Comparison of ENCODE assay signal across 13 cellular contexts in genomic region chr3:124586126-124587052, GRCh38.
DNase-seq lines count a peak whose midpoint lies in the region; ATAC-seq and TF ChIP-seq lines count a peak whose summit lies in the region.
"Had no signal": no experiment of that assay in that cellular context is flagged by ENCODE, and none has a peak within 500 bp of the region (broad histone marks: within the 10 kb centered on the region; RNA-seq: fewer than 3 reads in every experiment).

No MANE protein-coding gene starts in this region.

- H3K4me1 Mint-ChIP-seq in H9 (peaks cover 32% of the 10 kb centered on the region in 2 experiments), progenitor cell of endocrine pancreas (ENCODE audit: low read depth) (peaks cover 34% of the 10 kb centered on the region)
- H3K4me1 Mint-ChIP-seq in activated naive CD8-positive, alpha-beta T cell (ENCODE audit: low read depth) = peaks cover 31% of the 10 kb centered on the region

- H3K79me1 ChIP-seq in H9 (ENCODE audit: insufficient read depth, low read depth, low read length, poor library complexity, severe bottlenecking) = no peaks in the 10 kb centered on the region

- H3K14ac ChIP-seq in H9 (ENCODE audit: insufficient read depth, low read length) = no peak overlapping the region

- H3K27me3 Mint-ChIP-seq in H9 (ENCODE audit: low read depth) (peaks cover 63% of the 10 kb centered on the region), progenitor cell of endocrine pancreas (peaks cover 31% of the 10 kb centered on the region)
- peaks cover 11% of the 10 kb centered on the region for H3K27me3 Mint-ChIP-seq in activated naive CD8-positive, alpha-beta T cell

- no peak overlapping the region for H3K18ac ChIP-seq in H9 (ENCODE audit: insufficient read length, low read depth, low read length)

- H3K56ac ChIP-seq in H9 (ENCODE audit: insufficient read length, low read depth, low read length) = no peak overlapping the region

- H3K79me2 ChIP-seq in H9 (ENCODE audit: insufficient read depth, low read length) = no peaks in the 10 kb centered on the region

- H3K4ac ChIP-seq in H9 (ENCODE audit: low read depth, low read length) = no peak overlapping the region

- peak overlapping the region; percentile 74 to 91 for H3K4me3 Mint-ChIP-seq in H9
- H3K4me3 Mint-ChIP-seq in activated naive CD8-positive, alpha-beta T cell = peak overlapping the region; percentile 86
- H3K4me3 Mint-ChIP-seq in progenitor cell of endocrine pancreas (ENCODE audit: low read depth) = peak overlapping the region; percentile 20
- H3K4me3 Mint-ChIP-seq: T-helper 2 cell treated with Interferon-gamma antibody and Interleukin-4, amounts not matched to agents 5 μg/mL and 100 μg/mL, for 36 hours had no signal

- H4K8ac ChIP-seq in H9 (replicated peaks; ENCODE audit: insufficient read length, low read depth, low read length) = no peak overlapping the region

- no peak overlapping the region for H2AK5ac ChIP-seq in H9 (ENCODE audit: insufficient read length, low read length)

- peak; percentile 70 for DNase-seq in H9
- no peak for DNase-seq in progenitor cell of endocrine pancreas (ENCODE audit: low spot score, unreplicated experiment)
- DNase-seq in DMS53 treated with DMSO at 0.1 percent for 48 hours (lab: John Stamatoyannopoulos, UW; ENCODE audit: unreplicated experiment) = no peak
- DNase-seq in inferior parietal cortex (ENCODE audit: extremely low spot score) = no peak
- no peak for DNase-seq in KBM-7
- DNase-seq: activated CD4-positive, alpha-beta T cell treated with anti-CD3 and anti-CD28 coated beads for 36 hours; activated T-cell treated with anti-CD3 and anti-CD28 coated beads, Interleukin-2, amount 50 U/mL, for 24 hours; amniotic stem cell; EL had no signal

- no peaks in the 10 kb centered on the region for H4K20me1 ChIP-seq in H9 (ENCODE audit: control insufficient read depth, insufficient read depth, insufficient read length)

- WGBS in H9 (ENCODE audit: extremely low coverage, insufficient read length, low lambda C conversion rate) = no CpG with 5 or more reads among the region's 21 CpGs

- peaks cover 17% of the 10 kb centered on the region for H3K23me2 ChIP-seq in H9 (ENCODE audit: insufficient read length, low read depth, low read length, poor library complexity, severe bottlenecking)

- H3K36me3 ChIP-seq in iPS-20b (ENCODE audit: insufficient read depth, low read depth, low read length) = no peaks in the 10 kb centered on the region

- peak overlapping the region; percentile 66 for H3K4me2 ChIP-seq in H9 (ENCODE audit: insufficient read depth, insufficient read length, low read length)

- H3K9me3 Mint-ChIP-seq in H9 = no peaks in the 10 kb centered on the region
- no peaks in the 10 kb centered on the region for H3K9me3 Mint-ChIP-seq in activated naive CD8-positive, alpha-beta T cell (ENCODE audit: low read depth)
- H3K9me3 Mint-ChIP-seq in progenitor cell of endocrine pancreas (ENCODE audit: low read depth) = no peaks in the 10 kb centered on the region
- H3K9me3 Mint-ChIP-seq: activated T-cell treated with anti-CD3 and anti-CD28 coated beads, Interleukin-2, amount 50 U/mL, for 24 hours; T-helper 2 cell treated with Interferon-gamma antibody and Interleukin-4, amounts not matched to agents 5 μg/mL and 100 μg/mL, for 36 hours had no signal

- no peak overlapping the region for H2BK5ac ChIP-seq in H9 (ENCODE audit: insufficient read length, low read length)

- in situ Hi-C loops in KBM-7 (cut with MboI; ENCODE audit: low pct_unique_long_range_greater_than_20kb, low sequenced_read_pairs) = no loop called here

- no peak overlapping the region for H2BK120ac ChIP-seq in H9 (ENCODE audit: low read depth, low read length, poor library complexity, severe bottlenecking)

- H4K5ac ChIP-seq in H9 (ENCODE audit: insufficient read length, low read depth, low read length) = no peak overlapping the region

- no peak overlapping the region for H3K23ac ChIP-seq in H9 (ENCODE audit: insufficient read length, low read depth, low read length)

- no peak overlapping the region for H3K27ac ChIP-seq in H9 (ENCODE audit: insufficient read length, low read depth, low read length)
- no peak overlapping the region for H3K27ac ChIP-seq in iPS-20b (ENCODE audit: low read length)

- no peaks in the 10 kb centered on the region for H3K9me3 ChIP-seq in H9 (ENCODE audit: control insufficient read depth, low read depth, low read length)
- H3K9me3 ChIP-seq in iPS-20b (ENCODE audit: insufficient read depth, low read depth, low read length) = no peaks in the 10 kb centered on the region

- no peak overlapping the region for H4K91ac ChIP-seq in H9 (ENCODE audit: insufficient read length, low read depth, low read length)

- H2AFZ ChIP-seq in H9 (ENCODE audit: low read length) = no peak overlapping the region

- H3K36me3 Mint-ChIP-seq in H9 (ENCODE audit: insufficient read depth in 1 of 3, low read depth in 3 of 3) (no peaks in the 10 kb centered on the region), progenitor cell of endocrine pancreas (ENCODE audit: insufficient read depth) (peaks cover 1% of the 10 kb centered on the region)
- no peaks in the 10 kb centered on the region for H3K36me3 Mint-ChIP-seq in activated naive CD8-positive, alpha-beta T cell

- H3K4me3 ChIP-seq in iPS-20b (ENCODE audit: low read length) = peak overlapping the region; percentile 53; the same call in 1 of the 2 replicates

- TF ChIP-seq CTCF in H9 (conservative IDR thresholded peaks at IDR 0.05) (no peak), progenitor cell of endocrine pancreas (IDR thresholded peaks at IDR 0.05; ENCODE audit: unreplicated experiment) (no peak)

- no peak overlapping the region for H2BK12ac ChIP-seq in H9 (ENCODE audit: insufficient read length, low read depth, low read length)

- H3K27me3 ChIP-seq in H9 (ENCODE audit: insufficient read depth, low read length) (peaks cover 16% of the 10 kb centered on the region), iPS-20b (ENCODE audit: insufficient read depth, low read length) (peaks cover 54% of the 10 kb centered on the region)

- H3K27ac Mint-ChIP-seq in H9 (no peak overlapping the region), progenitor cell of endocrine pancreas (peak overlapping the region; percentile 27)
- H3K27ac Mint-ChIP-seq in activated naive CD8-positive, alpha-beta T cell = no peak overlapping the region
- H3K27ac Mint-ChIP-seq: activated CD4-positive, alpha-beta T cell treated with anti-CD3 and anti-CD28 coated beads for 36 hours; activated T-cell treated with anti-CD3 and anti-CD28 coated beads, Interleukin-2, amount 50 U/mL, for 24 hours; T-helper 2 cell treated with Interferon-gamma antibody and Interleukin-4, amounts not matched to agents 5 μg/mL and 100 μg/mL, for 36 hours had no signal

- H3K4me1 ChIP-seq in H9 (ENCODE audit: insufficient read depth, low read length) (peaks cover 5% of the 10 kb centered on the region; the same call in 1 of the 2 replicates), iPS-20b (ENCODE audit: insufficient read depth, low read length) (peaks cover 5% of the 10 kb centered on the region; the same call in 1 of the 2 replicates)

- no peak for ATAC-seq in HG03469 (IDR thresholded peaks at IDR 0.05; ENCODE audit: unreplicated experiment)
- ATAC-seq: activated CD4-positive, alpha-beta T cell treated with anti-CD3 and anti-CD28 coated beads for 36 hours had no signal

- H2BK20ac ChIP-seq in H9 (ENCODE audit: low read depth, low read length, poor library complexity, severe bottlenecking) = no peak overlapping the region

- no peak overlapping the region for H2BK15ac ChIP-seq in H9 (ENCODE audit: low read depth, low read length)

- H3K9ac ChIP-seq in H9 (ENCODE audit: extremely low read depth, insufficient read length, low read length) (no peak overlapping the region), iPS-20b (ENCODE audit: low read depth, low read length) (no peak overlapping the region)

- no peak overlapping the region for H3T11ph ChIP-seq in H9 (ENCODE audit: low read length)

Comparison
In these comparisons a context has a peak if more than half of its experiments do, and no peak if none do; other contexts are left out.
1. H3K4me3 Mint-ChIP-seq: peak in every context shown above with its lines; median percentile 86 in activated naive CD8-positive, alpha-beta T cell; 82 in H9; 20 in progenitor cell of endocrine pancreas.